1 cellular context compared by ENCODE assay signal in genomic region chr6:146875927-146876270, GRCh38.
TF ChIP-seq lines count a peak whose summit lies in the region.

No MANE protein-coding gene starts in this region.

TF ChIP-seq in H1, 55 proteins besides CTCF, POLR2A, EP300 and RAD21 (continued from another document):
- TF ChIP-seq CTBP2 (IDR thresholded peaks at IDR 0.05; ENCODE audit: borderline replicate concordance, insufficient read depth, insufficient read length, low read length) (no peak), JUN (IDR thresholded peaks at IDR 0.05; ENCODE audit: low read depth, low read length) (no peak), TCF12 (IDR thresholded peaks at IDR 0.05; ENCODE audit: low read depth, low read length) (no peak), SIN3A (conservative IDR thresholded peaks at IDR 0.05 in 1 of 2, IDR thresholded peaks at IDR 0.05 in 1 of 2; ENCODE audit: low read depth in 1 of 2, low read length in 2 of 2) (no peak), MAFK (IDR thresholded peaks at IDR 0.05; ENCODE audit: low read depth, low read length) (no peak), SP1 (IDR thresholded peaks at IDR 0.05; ENCODE audit: low read depth, low read length) (no peak), E2F6 (IDR thresholded peaks at IDR 0.05) (no peak), SIX5 (IDR thresholded peaks at IDR 0.05; ENCODE audit: low read depth, low read length) (no peak), RNF2 (IDR thresholded peaks at IDR 0.05; ENCODE audit: borderline replicate concordance, low read depth, low read length, missing control alignments, poor library complexity, severe bottlenecking) (no peak), ATF3 (IDR thresholded peaks at IDR 0.05; ENCODE audit: insufficient read depth, low read depth, low read length) (no peak)
